11 cellular contexts compared by ENCODE assay signal in genomic region chr9:86500667-86501435, GRCh38.
DNase-seq lines count a peak whose midpoint lies in the region; ATAC-seq and TF ChIP-seq lines count a peak whose summit lies in the region.
"Had no signal": no experiment of that assay in that cellular context is flagged by ENCODE, and none has a peak within 500 bp of the region (broad histone marks: within the 10 kb centered on the region; RNA-seq: fewer than 3 reads in every experiment).

No MANE protein-coding gene starts in this region.

- intact Hi-C loops in gastrocnemius medialis (cut with DNase I; ENCODE audit: low total_unique reads), result loop anchor here (10.0 kb wide), 1 partner anchor 294 kb away; no protein-coding TSS in a partner anchor

- H3K4me3 ChIP-seq in SK-N-SH (ENCODE audit: low read depth in 2 of 2, low read length in 1 of 2) (no peak overlapping the region), gastrocnemius medialis (no peak overlapping the region)

- H3K27ac Mint-ChIP-seq in T-helper 2 cell treated with Interferon-gamma antibody and Interleukin-4, amounts not matched to agents 5 μg/mL and 100 μg/mL, for 36 hours, result no peak overlapping the region
- H3K27ac Mint-ChIP-seq: activated T-helper 2 cell treated with anti-CD3 and anti-CD28 coated beads, Interferon-gamma antibody, Interleukin-2, Interleukin-4, amounts not matched to agents 10 μg/mL and 5 μg/mL and 100 μg/mL, durations not matched to agents 14 hours and 24 hours and 36 hours had no signal

- H3K27ac ChIP-seq in SK-N-SH (ENCODE audit: low read depth in 2 of 2, low read length in 1 of 2) (peak overlapping the region; percentile 73 to 74), gastrocnemius medialis (peak overlapping the region; percentile 13 to 48 (median 26))

- DNase-seq in EL (peak; percentile 91), SK-N-SH (no peak), fibroblast of the conjunctiva (ENCODE audit: low read depth) (peak; percentile 87), gastrocnemius medialis (peak in 1 of 2 donors; percentile 22), iPS-NIHi7 (ENCODE audit: extremely low spot score) (no peak), NCI-H1694 (lab: John Stamatoyannopoulos, UW) (no peak)
- no peak for DNase-seq in activated CD4-positive, CD25-positive, alpha-beta regulatory T cell treated with anti-CD3 and anti-CD28 coated beads, Interleukin-2, amount 50 U/mL, for 72 hours
- DNase-seq in T-helper 2 cell treated with Interferon-gamma antibody and Interleukin-4, amounts not matched to agents 5 μg/mL and 100 μg/mL, for 36 hours (ENCODE audit: low spot score), result no peak
- DNase-seq: immature natural killer cell, NCI-H1048 had no signal

- in situ Hi-C loops in gastrocnemius medialis (cut with MboI; ENCODE audit: low sequenced_read_pairs in 4 of 4), result no loop called here

- CTCF ChIA-PET in SK-N-SH (lab: Yijun Ruan, JAX), result interaction anchor here (1.0 kb wide), 1 partner anchor 14 kb away, joined by 3 read pairs; no protein-coding TSS in a partner anchor

- peak in 1 of 2 experiments; percentile 72; a peak in 1 of 4 replicates for TF ChIP-seq EP300 in SK-N-SH (IDR thresholded peaks at IDR 0.05; ENCODE audit: borderline replicate concordance in 1 of 2, low read depth in 1 of 2, low read length in 1 of 2)

- H3F3A ChIP-seq in SK-N-SH (replicated peaks; ENCODE audit: insufficient read depth), result peaks cover 9% of the 10 kb centered on the region

- no peaks in the 10 kb centered on the region for H3K36me3 ChIP-seq in SK-N-SH (replicated peaks in 1 of 2; ENCODE audit: control insufficient read depth in 1 of 2, insufficient read depth in 2 of 2, low read length in 1 of 2)
- no peaks in the 10 kb centered on the region for H3K36me3 ChIP-seq in gastrocnemius medialis

- TF ChIP-seq POLR2A in gastrocnemius medialis (IDR thresholded peaks at IDR 0.05), result no peak

- TF ChIP-seq RAD21 in SK-N-SH (IDR thresholded peaks at IDR 0.05; ENCODE audit: low read length), result no peak

- no peaks in the 10 kb centered on the region for H3K4me1 Mint-ChIP-seq in T-helper 2 cell treated with Interferon-gamma antibody and Interleukin-4, amounts not matched to agents 5 μg/mL and 100 μg/mL, for 36 hours (ENCODE audit: low read depth)
- H3K4me1 Mint-ChIP-seq: immature natural killer cell had no signal

- peak overlapping the region; percentile 53 for H2AFZ ChIP-seq in SK-N-SH (ENCODE audit: low read depth)

- peak overlapping the region; percentile 61; the same call in 1 of the 2 replicates for H3K4me2 ChIP-seq in SK-N-SH

- no peaks in the 10 kb centered on the region for H3K9me3 Mint-ChIP-seq in T-helper 2 cell treated with Interferon-gamma antibody and Interleukin-4, amounts not matched to agents 5 μg/mL and 100 μg/mL, for 36 hours
- H3K9me3 Mint-ChIP-seq: activated T-helper 2 cell treated with anti-CD3 and anti-CD28 coated beads, Interferon-gamma antibody, Interleukin-2, Interleukin-4, amounts not matched to agents 10 μg/mL and 5 μg/mL and 100 μg/mL, durations not matched to agents 14 hours and 24 hours and 36 hours had no signal

- no peak for TF ChIP-seq CTCF in SK-N-SH (IDR thresholded peaks at IDR 0.05)
- TF ChIP-seq CTCF in gastrocnemius medialis (IDR thresholded peaks at IDR 0.05 in 4 of 5, conservative IDR thresholded peaks at IDR 0.05 in 1 of 5), result no peak

- H3K4me1 ChIP-seq in SK-N-SH (ENCODE audit: control insufficient read depth in 1 of 2, insufficient read depth in 2 of 2, low read depth in 1 of 2, low read length in 1 of 2) (peaks cover 0 to 6% of the 10 kb centered on the region in 2 experiments; a peak in 1 of 4 replicates), gastrocnemius medialis (no peaks in the 10 kb centered on the region)

- no peaks in the 10 kb centered on the region for H3K9me2 ChIP-seq in SK-N-SH

- POLR2A ChIA-PET in SK-N-SH (lab: Yijun Ruan, JAX), result no interaction called here

- H3K9me3 ChIP-seq in SK-N-SH (0 out of 2 replicates have a peak, but pooled peaks cover 2% of the 10 kb centered on the region), gastrocnemius medialis (no peaks in the 10 kb centered on the region)

- H3K36me3 Mint-ChIP-seq in T-helper 2 cell treated with Interferon-gamma antibody and Interleukin-4, amounts not matched to agents 5 μg/mL and 100 μg/mL, for 36 hours (ENCODE audit: low read depth), result no peaks in the 10 kb centered on the region
- H3K36me3 Mint-ChIP-seq: immature natural killer cell had no signal

- H3K4me3 Mint-ChIP-seq in T-helper 2 cell treated with Interferon-gamma antibody and Interleukin-4, amounts not matched to agents 5 μg/mL and 100 μg/mL, for 36 hours, result no peak overlapping the region
- H3K4me3 Mint-ChIP-seq: immature natural killer cell had no signal

- H3K79me2 ChIP-seq in SK-N-SH (ENCODE audit: insufficient read depth), result no peaks in the 10 kb centered on the region

- no peaks in the 10 kb centered on the region for H3K27me3 ChIP-seq in SK-N-SH (ENCODE audit: insufficient read depth)
- H3K27me3 ChIP-seq in gastrocnemius medialis, result no peaks in the 10 kb centered on the region

- ATAC-seq in gastrocnemius medialis, result peak; percentile 66 to 76

- 49% methylated on average over 9 of the region's 9 CpGs for WGBS in SK-N-SH (ENCODE audit: low lambda C conversion rate)

- H3K9ac ChIP-seq in SK-N-SH, result peak overlapping the region; percentile 38; the same call in 1 of the 2 replicates

- peaks cover 9% of the 10 kb centered on the region for H3K27me3 Mint-ChIP-seq in T-helper 2 cell treated with Interferon-gamma antibody and Interleukin-4, amounts not matched to agents 5 μg/mL and 100 μg/mL, for 36 hours (ENCODE audit: low read depth)

- H4K20me1 ChIP-seq in SK-N-SH (ENCODE audit: insufficient read depth), result no peaks in the 10 kb centered on the region

TF ChIP-seq in SK-N-SH, 30 proteins besides CTCF, POLR2A, EP300 and RAD21 (continues in another document):
- TF ChIP-seq MAX (IDR thresholded peaks at IDR 0.05; ENCODE audit: low read depth), result peak; percentile 37; the same call in 1 of the 2 replicates
- TF ChIP-seq USF2 (IDR thresholded peaks at IDR 0.05; ENCODE audit: borderline replicate concordance, low read depth, low read length), result no peak
- TF ChIP-seq YY1 (IDR thresholded peaks at IDR 0.05; ENCODE audit: low read depth), result no peak
- TF ChIP-seq SIN3A (IDR thresholded peaks at IDR 0.05; ENCODE audit: borderline replicate concordance, low read depth, low read length), result peak; percentile 27; the same call in 1 of the 2 replicates
- no peak for TF ChIP-seq ELF1 (IDR thresholded peaks at IDR 0.05)
- peak; percentile 94 for TF ChIP-seq JUND (IDR thresholded peaks at IDR 0.05)
- TF ChIP-seq PBX3 (IDR thresholded peaks at IDR 0.05), result peak; percentile 67
- no peak for TF ChIP-seq RFX5 (IDR thresholded peaks at IDR 0.05; ENCODE audit: low read length)
- TF ChIP-seq RCOR1 (IDR thresholded peaks at IDR 0.05; ENCODE audit: low read length), result no peak
- peak; percentile 85; the same call in 1 of the 2 replicates for TF ChIP-seq TEAD4 (IDR thresholded peaks at IDR 0.05; ENCODE audit: borderline replicate concordance, insufficient read depth)
- peak; percentile 83; the same call in 1 of the 2 replicates for TF ChIP-seq MEF2A (IDR thresholded peaks at IDR 0.05; ENCODE audit: borderline replicate concordance, low read depth)
- no peak for TF ChIP-seq IRF3 (IDR thresholded peaks at IDR 0.05; ENCODE audit: low read depth, low read length)
- no peak for TF ChIP-seq MXI1 (IDR thresholded peaks at IDR 0.05; ENCODE audit: low read depth, low read length)
- TF ChIP-seq FOSL2 (IDR thresholded peaks at IDR 0.05; ENCODE audit: borderline replicate concordance, low read depth), result peak; percentile 94
- TF ChIP-seq EZH2phosphoT487 (IDR thresholded peaks at IDR 0.05; ENCODE audit: borderline replicate concordance, low read depth), result no peak
- TF ChIP-seq TAF1 (IDR thresholded peaks at IDR 0.05; ENCODE audit: borderline replicate concordance, low read depth, low read length), result no peak
- no peak for TF ChIP-seq USF1 (IDR thresholded peaks at IDR 0.05; ENCODE audit: borderline replicate concordance, low read depth)
- TF ChIP-seq CHD2 (IDR thresholded peaks at IDR 0.05; ENCODE audit: low read length, partially characterized antibody), result no peak

Comparison
In these comparisons a context has a peak if more than half of its experiments do, and no peak if none do; other contexts are left out.
1. DNase-seq: peak in EL (single experiment) and fibroblast of the conjunctiva (single experiment); none in SK-N-SH (single experiment), activated CD4-positive, CD25-positive, alpha-beta regulatory T cell treated with anti-CD3 and anti-CD28 coated beads, Interleukin-2, amount 50 U/mL, for 72 hours (single experiment), T-helper 2 cell treated with Interferon-gamma antibody and Interleukin-4, amounts not matched to agents 5 μg/mL and 100 μg/mL, for 36 hours (single experiment), iPS-NIHi7 (single experiment) and NCI-H1694 (single experiment).